In genomic region chr20:24684954-24685691, GRCh38 we compare ENCODE assay signal across 24 cellular contexts.
DNase-seq lines count a peak whose midpoint lies in the region; ATAC-seq and TF ChIP-seq lines count a peak whose summit lies in the region.
"Had no signal": no experiment of that assay in that cellular context is flagged by ENCODE, and none has a peak within 500 bp of the region (broad histone marks: within the 10 kb centered on the region; RNA-seq: fewer than 3 reads in every experiment).

No MANE protein-coding gene starts in this region.

- H2BK120ac ChIP-seq in H9 (ENCODE audit: low read depth, low read length, poor library complexity, severe bottlenecking): no peak overlapping the region

- no peak overlapping the region for H3T11ph ChIP-seq in H9 (ENCODE audit: low read length)

- H3K36me3 Mint-ChIP-seq in H9 (ENCODE audit: insufficient read depth in 1 of 3, low read depth in 3 of 3): peaks cover 0 to 4% (median 0%) of the 10 kb centered on the region in 3 experiments; a peak in 2 of 7 replicates
- H3K36me3 Mint-ChIP-seq in stimulated activated memory B cell treated with anti-CD40 and anti-IgM and Interleukin-4, amounts not matched to agents 10 μg/mL and 1 μg/mL and 100 μg/mL, for 72 hours: no peaks in the 10 kb centered on the region
- H3K36me3 Mint-ChIP-seq: activated naive CD4-positive, alpha-beta T cell treated with anti-CD3 and anti-CD28 coated beads, Interleukin-2, amount 50 U/mL, for 72 hours had no signal

- H3K4me1 Mint-ChIP-seq in H9: peaks cover 0 to 7% of the 10 kb centered on the region in 2 experiments; a peak in 1 of 4 replicates
- H3K4me1 Mint-ChIP-seq in stimulated activated memory B cell treated with anti-CD40 and anti-IgM and Interleukin-4, amounts not matched to agents 10 μg/mL and 1 μg/mL and 100 μg/mL, for 72 hours: no peaks in the 10 kb centered on the region

- peak; percentile 52 for TF ChIP-seq CTCF in H9 (conservative IDR thresholded peaks at IDR 0.05)

- H3K9me3 ChIP-seq in H9 (ENCODE audit: control insufficient read depth, low read depth, low read length) (no peaks in the 10 kb centered on the region), SJCRH30 (replicated peaks) (0 out of 2 replicates have a peak, but pooled peaks cover 5% of the 10 kb centered on the region)
- H3K9me3 ChIP-seq: thyroid gland had no signal

- DNase-seq in H9 (peak; percentile 54), SJCRH30 (peak; percentile 79 to 85), left kidney (ENCODE audit: low read depth, low spot score) (peak; percentile 86), NCI-H2171 treated with DMSO at 0.1 percent for 48 hours (lab: John Stamatoyannopoulos, UW) (no peak), middle frontal gyrus (ENCODE audit: extremely low spot score, low spot score) (no peak), NCI-H1417 (lab: John Stamatoyannopoulos, UW) (no peak)
- DNase-seq: activated CD8-positive, alpha-beta T cell treated with anti-CD3 and anti-CD28 coated beads, Interleukin-2, amount 10 ng/mL, durations not matched to agents 7 days and 5 days; activated T-cell treated with anti-CD3 and anti-CD28 coated beads, Interleukin-2, amount 50 U/mL, for 72 hours; foreskin keratinocyte; GOT3; left colon; NCI-H1417 treated with DMSO at 0.1 percent for 48 hours; NCI-H2171; NCI-H748 treated with DMSO at 0.1 percent for 48 hours; occipital lobe; OCI-M1; right cardiac atrium; stimulated activated naive CD4-positive, alpha-beta T cell; T-helper 2 cell; thyroid gland had no signal

- no peak overlapping the region for H3K4me3 Mint-ChIP-seq in H9
- H3K4me3 Mint-ChIP-seq in stimulated activated memory B cell treated with anti-CD40 and anti-IgM and Interleukin-4, amounts not matched to agents 10 μg/mL and 1 μg/mL and 100 μg/mL, for 72 hours: no peak overlapping the region
- H3K4me3 Mint-ChIP-seq: activated CD8-positive, alpha-beta T cell treated with anti-CD3 and anti-CD28 coated beads, Interleukin-2, amount 10 ng/mL, durations not matched to agents 7 days and 5 days; activated T-cell treated with anti-CD3 and anti-CD28 coated beads, Interleukin-2, amount 50 U/mL, for 72 hours had no signal

- H3K27me3 ChIP-seq in H9 (ENCODE audit: insufficient read depth, low read length) (no peaks in the 10 kb centered on the region), SJCRH30 (no peaks in the 10 kb centered on the region; the same call in 1 of the 2 replicates)
- H3K27me3 ChIP-seq: body of pancreas, foreskin keratinocyte, thyroid gland had no signal

- ATAC-seq in stimulated activated memory B cell treated with anti-CD40 and anti-IgM and Interleukin-4, amounts not matched to agents 10 μg/mL and 1 μg/mL and 100 μg/mL, for 72 hours: peak; percentile 17
- ATAC-seq: activated CD8-positive, alpha-beta T cell treated with anti-CD3 and anti-CD28 coated beads, Interleukin-2, amount 10 ng/mL, durations not matched to agents 7 days and 5 days; activated naive CD4-positive, alpha-beta T cell treated with anti-CD3 and anti-CD28 coated beads, Interleukin-2, amount 50 U/mL, for 72 hours; activated T-cell treated with anti-CD3 and anti-CD28 coated beads, Interleukin-2, amount 50 U/mL, for 72 hours; body of pancreas; foreskin keratinocyte; left colon; right cardiac atrium had no signal

- H3K14ac ChIP-seq in H9 (ENCODE audit: insufficient read depth, low read length): no peak overlapping the region

- H4K8ac ChIP-seq in H9 (replicated peaks; ENCODE audit: insufficient read length, low read depth, low read length): no peak overlapping the region

- H3K4me3 ChIP-seq in SJCRH30: no peak overlapping the region
- H3K4me3 ChIP-seq: body of pancreas, coronary artery, thyroid gland had no signal

- no peaks in the 10 kb centered on the region for H3K79me2 ChIP-seq in H9 (ENCODE audit: insufficient read depth, low read length)

- peak overlapping the region in 1 of 3 experiments; percentile 40; a peak in 1 of 7 replicates for H3K27ac Mint-ChIP-seq in H9
- H3K27ac Mint-ChIP-seq in stimulated activated memory B cell treated with anti-CD40 and anti-IgM and Interleukin-4, amounts not matched to agents 10 μg/mL and 1 μg/mL and 100 μg/mL, for 72 hours: no peak overlapping the region
- H3K27ac Mint-ChIP-seq: activated CD8-positive, alpha-beta T cell treated with anti-CD3 and anti-CD28 coated beads, Interleukin-2, amount 10 ng/mL, durations not matched to agents 7 days and 5 days; activated naive CD4-positive, alpha-beta T cell treated with anti-CD3 and anti-CD28 coated beads, Interleukin-2, amount 50 U/mL, for 72 hours; activated T-cell treated with anti-CD3 and anti-CD28 coated beads, Interleukin-2, amount 50 U/mL, for 72 hours had no signal

- H4K20me1 ChIP-seq in H9 (ENCODE audit: control insufficient read depth, insufficient read depth, insufficient read length): no peaks in the 10 kb centered on the region

- H3K23ac ChIP-seq in H9 (ENCODE audit: insufficient read length, low read depth, low read length): no peak overlapping the region

- no peak overlapping the region for H4K91ac ChIP-seq in H9 (ENCODE audit: insufficient read length, low read depth, low read length)

- H2BK5ac ChIP-seq in H9 (ENCODE audit: insufficient read length, low read length): no peak overlapping the region

- H2AFZ ChIP-seq in H9 (ENCODE audit: low read length): no peak overlapping the region

- H3K18ac ChIP-seq in H9 (ENCODE audit: insufficient read length, low read depth, low read length): no peak overlapping the region

- H2BK12ac ChIP-seq in H9 (ENCODE audit: insufficient read length, low read depth, low read length): no peak overlapping the region

- no peak overlapping the region for H2BK20ac ChIP-seq in H9 (ENCODE audit: low read depth, low read length, poor library complexity, severe bottlenecking)

- H2AK5ac ChIP-seq in H9 (ENCODE audit: insufficient read length, low read length): no peak overlapping the region

- no peak overlapping the region for H3K27ac ChIP-seq in H9 (ENCODE audit: insufficient read length, low read depth, low read length)
- H3K27ac ChIP-seq in SJCRH30: no peak overlapping the region
- H3K27ac ChIP-seq: body of pancreas, coronary artery, foreskin keratinocyte, thyroid gland had no signal

- H3K56ac ChIP-seq in H9 (ENCODE audit: insufficient read length, low read depth, low read length): no peak overlapping the region

- H3K79me1 ChIP-seq in H9 (ENCODE audit: insufficient read depth, low read depth, low read length, poor library complexity, severe bottlenecking): no peaks in the 10 kb centered on the region

- no peaks in the 10 kb centered on the region for H3K23me2 ChIP-seq in H9 (ENCODE audit: insufficient read length, low read depth, low read length, poor library complexity, severe bottlenecking)

- H3K9me3 Mint-ChIP-seq in H9: peaks cover 5 to 6% of the 10 kb centered on the region in 2 experiments; a peak in 3 of 5 replicates
- peaks cover 8% of the 10 kb centered on the region for H3K9me3 Mint-ChIP-seq in stimulated activated memory B cell treated with anti-CD40 and anti-IgM and Interleukin-4, amounts not matched to agents 10 μg/mL and 1 μg/mL and 100 μg/mL, for 72 hours
- H3K9me3 Mint-ChIP-seq: activated naive CD4-positive, alpha-beta T cell treated with anti-CD3 and anti-CD28 coated beads, Interleukin-2, amount 50 U/mL, for 72 hours had no signal

- no peaks in the 10 kb centered on the region for H3K36me3 ChIP-seq in SJCRH30
- H3K36me3 ChIP-seq: thyroid gland had no signal

- H4K5ac ChIP-seq in H9 (ENCODE audit: insufficient read length, low read depth, low read length): no peak overlapping the region

- H3K4me1 ChIP-seq in H9 (ENCODE audit: insufficient read depth, low read length) (no peaks in the 10 kb centered on the region), SJCRH30 (peaks cover 11% of the 10 kb centered on the region)
- H3K4me1 ChIP-seq: body of pancreas, foreskin keratinocyte, thyroid gland had no signal

- no peak overlapping the region for H3K4ac ChIP-seq in H9 (ENCODE audit: low read depth, low read length)

- no peak overlapping the region for H3K4me2 ChIP-seq in H9 (ENCODE audit: insufficient read depth, insufficient read length, low read length)

- WGBS in H9 (ENCODE audit: extremely low coverage, insufficient read length, low lambda C conversion rate): no CpG with 5 or more reads among the region's 17 CpGs

- no peak overlapping the region for H2BK15ac ChIP-seq in H9 (ENCODE audit: low read depth, low read length)

- peaks cover 2% of the 10 kb centered on the region; the same call in 1 of the 2 replicates for H3K27me3 Mint-ChIP-seq in H9 (ENCODE audit: low read depth)
- no peaks in the 10 kb centered on the region for H3K27me3 Mint-ChIP-seq in stimulated activated memory B cell treated with anti-CD40 and anti-IgM and Interleukin-4, amounts not matched to agents 10 μg/mL and 1 μg/mL and 100 μg/mL, for 72 hours

- no peak overlapping the region for H3K9ac ChIP-seq in H9 (ENCODE audit: extremely low read depth, insufficient read length, low read length)

Comparison
In these comparisons a context has a peak if more than half of its experiments do, and no peak if none do; other contexts are left out.
1. DNase-seq: peak in H9 (single experiment), SJCRH30 (2 of 2) and left kidney (single experiment); none in NCI-H2171 treated with DMSO at 0.1 percent for 48 hours (single experiment), middle frontal gyrus (single experiment) and NCI-H1417 (0 of 3).